In genomic region chr4:164872481-164872880, GRCh38 we compare ENCODE assay signal across 19 cellular contexts. TPM values are rescaled to one million over a fixed set of nuclear protein-coding genes. Genes with fewer than 3 reads are reported as not detected.
A peak's percentile ranks its signal among the peaks of the same experiment; 100 is the strongest.
DNase-seq lines count a peak whose midpoint lies in the region; ATAC-seq and TF ChIP-seq lines count a peak whose summit lies in the region.
"Had no signal": no experiment of that assay in that cellular context is flagged by ENCODE, and none has a peak within 500 bp of the region (broad histone marks: within the 10 kb centered on the region; RNA-seq: fewer than 3 reads in every experiment).

No MANE protein-coding gene starts in this region.

- H3K9ac ChIP-seq in Karpas-422 (ENCODE audit: low read length) (no peak overlapping the region), mesendoderm (ENCODE audit: low read length) (no peak overlapping the region)
- H3K9ac ChIP-seq: GM23248 had no signal

- H4K5ac ChIP-seq in mesendoderm (ENCODE audit: low read length), result no peak overlapping the region

- H4K8ac ChIP-seq in mesendoderm (ENCODE audit: low read depth, low read length), result peak overlapping the region; percentile 56

- WGBS in mesendoderm (ENCODE audit: extremely low coverage, insufficient coverage, low lambda C conversion rate), result no CpG with 5 or more reads among the region's 3 CpGs

- no peak overlapping the region for H3K4ac ChIP-seq in mesendoderm (ENCODE audit: low read depth, low read length)

- H3K79me1 ChIP-seq in mesendoderm (ENCODE audit: low read length), result no peaks in the 10 kb centered on the region

- BruUV-seq in Caco-2 (replicated peaks; lab: Mats Ljungman, UMichigan), result no TSS peak

- no peak overlapping the region for H3K56ac ChIP-seq in mesendoderm (ENCODE audit: low read length)

- CTCF ChIA-PET in Caco-2 (lab: Charles Lee), result no interaction called here

- H3K4me1 ChIP-seq in Caco-2 (peaks cover 30% of the 10 kb centered on the region), Karpas-422 (ENCODE audit: low read length) (peaks cover 8% of the 10 kb centered on the region), mesendoderm (ENCODE audit: control insufficient read depth, low read depth, low read length) (no peaks in the 10 kb centered on the region)

- POLR2A ChIA-PET in Caco-2 (lab: Charles Lee), result no interaction called here

- H3K79me2 ChIP-seq in Karpas-422 (ENCODE audit: low read length) (no peaks in the 10 kb centered on the region), mesendoderm (ENCODE audit: control insufficient read depth, insufficient read depth, low read length) (no peaks in the 10 kb centered on the region)

- TF ChIP-seq CTCF in Caco-2 (IDR thresholded peaks at IDR 0.05; ENCODE audit: insufficient read depth in 1 of 2, low read depth in 1 of 2, low read length in 1 of 2, severe bottlenecking in 1 of 2, unreplicated experiment in 1 of 2), result no peak

- no peak overlapping the region for H2BK5ac ChIP-seq in mesendoderm (ENCODE audit: low read length)

- H3K4me3 ChIP-seq in Caco-2 (ENCODE audit: low read depth, low read length) (no peak overlapping the region), Karpas-422 (ENCODE audit: low read length) (no peak overlapping the region), mesendoderm (ENCODE audit: low read length) (no peak overlapping the region)
- H3K4me3 ChIP-seq: GM12878, GM23248 had no signal

- intact Hi-C loops in Caco-2 (cut with micrococcal nuclease; ENCODE audit: unreplicated experiment), result no loop called here

- peaks cover 18% of the 10 kb centered on the region for H3K4me1 Mint-ChIP-seq in Caco-2 (ENCODE audit: low read depth, unreplicated experiment)

- no peak overlapping the region for H2BK15ac ChIP-seq in mesendoderm (replicated peaks; ENCODE audit: low read depth)

- no peak overlapping the region for H3K4me3 Mint-ChIP-seq in Caco-2 (ENCODE audit: unreplicated experiment)
- H3K4me3 Mint-ChIP-seq: CD4-positive, CD25-positive, alpha-beta regulatory T cell; CD8-positive, alpha-beta T cell; H9 had no signal

- H2AK5ac ChIP-seq in mesendoderm (ENCODE audit: low read length), result no peak overlapping the region

- H3K36me3 ChIP-seq in Caco-2 (ENCODE audit: control insufficient read depth, insufficient read depth, low read length) (no peaks in the 10 kb centered on the region), Karpas-422 (ENCODE audit: insufficient read depth, low read length) (no peaks in the 10 kb centered on the region), mesendoderm (ENCODE audit: control insufficient read depth, insufficient read depth, low read length) (no peaks in the 10 kb centered on the region)

- peaks cover 10% of the 10 kb centered on the region for H3K9me3 Mint-ChIP-seq in Caco-2 (ENCODE audit: unreplicated experiment)
- H3K9me3 Mint-ChIP-seq: CD8-positive, alpha-beta T cell had no signal

- no peaks in the 10 kb centered on the region for H3K27me3 Mint-ChIP-seq in Caco-2 (ENCODE audit: insufficient read depth, unreplicated experiment)
- H3K27me3 Mint-ChIP-seq: CD4-positive, CD25-positive, alpha-beta regulatory T cell had no signal

- ATAC-seq in HG02870 (IDR thresholded peaks at IDR 0.05; ENCODE audit: unreplicated experiment) (no peak), HG02759 (IDR thresholded peaks at IDR 0.05; ENCODE audit: unreplicated experiment) (no peak)
- ATAC-seq: CD8-positive, alpha-beta T cell; GM12878; HCT116 had no signal

- H3K27ac ChIP-seq in Karpas-422 (ENCODE audit: low read length) (no peak overlapping the region), mesendoderm (ENCODE audit: low read depth, low read length) (no peak overlapping the region)
- H3K27ac ChIP-seq: GM23248 had no signal

- DNase-seq in Caco-2, result no peak
- peak; percentile 9 for DNase-seq in Karpas-422
- no peak for DNase-seq in mesendoderm
- no peak for DNase-seq in globus pallidus (ENCODE audit: low spot score)
- DNase-seq: C1 segment of cervical spinal cord; CD4-positive, CD25-positive, alpha-beta regulatory T cell; CD8-positive, alpha-beta T cell; DMS 273 treated with DMSO at 0.1 percent for 48 hours; DMS79; EL; GDM1; GM23248; H9 had no signal

- H2AFZ ChIP-seq in Karpas-422 (ENCODE audit: low read length), result no peak overlapping the region
- H2AFZ ChIP-seq: GM23248 had no signal

- H3K9me2 ChIP-seq in Karpas-422 (replicated peaks; ENCODE audit: insufficient read depth, low read length), result no peaks in the 10 kb centered on the region

- H3K27me3 ChIP-seq in Caco-2 (replicated peaks; ENCODE audit: control insufficient read depth, insufficient read depth, low read length) (no peaks in the 10 kb centered on the region), Karpas-422 (ENCODE audit: low read length) (no peaks in the 10 kb centered on the region), mesendoderm (ENCODE audit: insufficient read depth, low read length, poor library complexity) (no peaks in the 10 kb centered on the region)

- peak overlapping the region; percentile 53 for H3K27ac Mint-ChIP-seq in Caco-2 (ENCODE audit: unreplicated experiment)
- H3K27ac Mint-ChIP-seq: CD8-positive, alpha-beta T cell had no signal

- H3K36me3 Mint-ChIP-seq in Caco-2 (ENCODE audit: insufficient read depth, unreplicated experiment), result peaks cover 7% of the 10 kb centered on the region
- H3K36me3 Mint-ChIP-seq: CD4-positive, CD25-positive, alpha-beta regulatory T cell; CD8-positive, alpha-beta T cell had no signal

- H3K23ac ChIP-seq in mesendoderm (ENCODE audit: low read length), result no peak overlapping the region

- no peaks in the 10 kb centered on the region for H4K20me1 ChIP-seq in Karpas-422 (ENCODE audit: insufficient read depth, low read depth, low read length)

- H3K9me3 ChIP-seq in Caco-2 (peaks cover 3% of the 10 kb centered on the region; the same call in 1 of the 2 replicates), Karpas-422 (ENCODE audit: low read length) (no peaks in the 10 kb centered on the region)

- no peak overlapping the region for H3K4me2 ChIP-seq in Karpas-422 (ENCODE audit: low read depth, low read length, poor library complexity, severe bottlenecking)
- H3K4me2 ChIP-seq in mesendoderm (ENCODE audit: low read length), result no peak overlapping the region

- no peak overlapping the region for H2BK120ac ChIP-seq in mesendoderm (ENCODE audit: low read depth, low read length)

- H3K18ac ChIP-seq in mesendoderm (ENCODE audit: low read length), result no peak overlapping the region

RNA-seq across cellular contexts. Expression of gene APELA, which starts 4.5 kb away (rescaled TPM):
- total RNA-seq in Caco-2 (2022), result 30.6 and 34.8 TPM in 2 replicates
- total RNA-seq in Karpas-422 (2014; rRNA removed; shearing (Covaris generic); ENCODE audit: low replicate concordance), result not detected in 2 replicates
- 10.9 TPM for polyA plus RNA-seq in mesendoderm (2013, experiment 1 of 2)
- polyA plus RNA-seq in mesendoderm (2013, experiment 2 of 2), result 14.0 TPM
- total RNA-seq: A172; CD4-positive, CD25-positive, alpha-beta regulatory T cell; CD8-positive, alpha-beta T cell; GM23248 had no signal
- polyA plus RNA-seq: BJ; CD4-positive, CD25-positive, alpha-beta regulatory T cell; GM23248 had no signal

Comparison
In these comparisons a context has a peak if more than half of its experiments do, and no peak if none do; other contexts are left out.
1. RNA of gene APELA, which starts 4.5 kb away (total RNA-seq): 30.6 to 34.8 TPM in Caco-2; not detected in Karpas-422; every median in the first group is over 10 times any median in the second.